ENCODE assay signal across 27 cellular contexts in the genomic region with DNA sequence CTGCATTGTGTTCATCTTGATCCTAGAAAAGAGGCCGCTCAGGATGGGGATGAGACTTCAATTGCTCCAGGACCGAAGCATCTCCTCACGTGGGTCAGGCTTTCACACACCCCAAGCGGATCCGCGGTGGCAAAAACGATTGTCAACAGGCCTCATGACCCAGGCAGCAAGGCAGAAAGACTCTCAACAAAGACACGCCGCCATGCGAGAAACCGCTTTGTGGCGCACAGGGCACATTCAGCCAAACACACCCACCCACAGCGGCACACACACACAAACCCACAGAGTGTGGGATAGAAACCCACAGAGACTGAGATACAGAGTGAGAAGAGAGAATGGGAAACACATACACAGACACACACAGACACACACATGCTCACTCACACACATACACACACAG.
"Had no signal": no experiment of that assay in that cellular context is flagged by ENCODE, and none has a peak within 500 bp of the region (broad histone marks: within the 10 kb centered on the region; RNA-seq: fewer than 3 reads in every experiment).

No MANE protein-coding gene starts in this region.

- DNase-seq: activated CD4-positive, alpha-beta memory T cell treated with anti-CD3 and anti-CD28 coated beads for 36 hours; activated CD4-positive, alpha-beta T cell treated with anti-CD3 and anti-CD28 coated beads for 48 hours; activated effector memory CD4-positive, alpha-beta T cell treated with anti-CD3 and anti-CD28 coated beads, Interleukin-2, amount 50 U/mL, for 16 hours; activated naive CD4-positive, alpha-beta T cell treated with anti-CD3 and anti-CD28 coated beads for 36 hours; activated naive CD8-positive, alpha-beta T cell treated with anti-CD3 and anti-CD28 coated beads for 36 hours; activated T-cell treated with anti-CD3 and anti-CD28 coated beads for 4 hours; body of pancreas; colonic mucosa; effector memory CD8-positive, alpha-beta T cell; foreskin fibroblast; heart right ventricle; left ventricle myocardium inferior; mesendoderm; mucosa of descending colon; retina; stimulated activated CD4-positive, alpha-beta T cell treated with anti-CD3 and anti-CD28 coated beads, Interleukin-15, amount 100 ng/mL, for 24 hours; stimulated activated CD4-positive, alpha-beta T cell treated with anti-CD3 and anti-CD28 coated beads, Interleukin-2, amount 100 ng/mL, for 24 hours; stimulated activated naive B cell treated with anti-CD40 and anti-IgM and Interleukin-4, amounts not matched to agents 10 μg/mL and 1 μg/mL and 100 μg/mL, for 72 hours; stomach; thyroid gland had no signal

- H3K4me1 ChIP-seq: adrenal gland, body of pancreas, colonic mucosa, heart right ventricle, left ventricle myocardium inferior, stomach, thyroid gland had no signal

- H3K36me3 ChIP-seq: adrenal gland, colonic mucosa, heart right ventricle, left ventricle myocardium inferior, stomach, thyroid gland had no signal

- H3K4me3 ChIP-seq: adrenal gland, body of pancreas, colonic mucosa, heart right ventricle, left ventricle myocardium inferior, lung, mucosa of descending colon, smooth muscle cell, stomach, thyroid gland had no signal

- H3K4me3 Mint-ChIP-seq: activated CD4-positive, alpha-beta memory T cell treated with anti-CD3 and anti-CD28 coated beads for 36 hours; activated naive CD4-positive, alpha-beta T cell treated with anti-CD3 and anti-CD28 coated beads for 36 hours; activated naive CD8-positive, alpha-beta T cell treated with anti-CD3 and anti-CD28 coated beads for 36 hours; activated T-helper 1 cell treated with anti-CD3 and anti-CD28 coated beads, Interleukin-12 subunit alpha, Interleukin-12 subunit beta, Interleukin-2, Interleukin-4 antibody, amounts not matched to agents 30 ng/mL and 10 ng/mL and 1 ng/mL, durations not matched to agents 14 hours and 24 hours and 36 hours; effector memory CD8-positive, alpha-beta T cell; nephron; stimulated activated naive B cell treated with anti-CD40 and anti-IgM and Interleukin-4, amounts not matched to agents 10 μg/mL and 1 μg/mL and 100 μg/mL, for 72 hours had no signal

- H3K4me1 Mint-ChIP-seq: activated naive CD8-positive, alpha-beta T cell treated with anti-CD3 and anti-CD28 coated beads for 36 hours; nephron; stimulated activated naive B cell treated with anti-CD40 and anti-IgM and Interleukin-4, amounts not matched to agents 10 μg/mL and 1 μg/mL and 100 μg/mL, for 72 hours had no signal

- ATAC-seq: body of pancreas; effector memory CD8-positive, alpha-beta T cell; heart right ventricle; mucosa of descending colon had no signal

- H3K27me3 Mint-ChIP-seq: activated CD4-positive, alpha-beta memory T cell treated with anti-CD3 and anti-CD28 coated beads for 36 hours; activated naive CD8-positive, alpha-beta T cell treated with anti-CD3 and anti-CD28 coated beads for 36 hours; effector memory CD8-positive, alpha-beta T cell; progenitor cell of endocrine pancreas; stimulated activated naive B cell treated with anti-CD40 and anti-IgM and Interleukin-4, amounts not matched to agents 10 μg/mL and 1 μg/mL and 100 μg/mL, for 72 hours had no signal

- H3K9me3 ChIP-seq: adrenal gland, body of pancreas, colonic mucosa, left ventricle myocardium inferior, thyroid gland had no signal

- H3K27ac ChIP-seq: adrenal gland, body of pancreas, colonic mucosa, heart right ventricle, left ventricle myocardium inferior, stomach, thyroid gland, VCaP had no signal

- H3K27ac Mint-ChIP-seq: activated CD4-positive, alpha-beta memory T cell treated with anti-CD3 and anti-CD28 coated beads for 36 hours; activated naive CD4-positive, alpha-beta T cell treated with anti-CD3 and anti-CD28 coated beads for 36 hours; activated naive CD8-positive, alpha-beta T cell treated with anti-CD3 and anti-CD28 coated beads for 36 hours; activated T-helper 1 cell treated with anti-CD3 and anti-CD28 coated beads, Interleukin-12 subunit alpha, Interleukin-12 subunit beta, Interleukin-2, Interleukin-4 antibody, amounts not matched to agents 30 ng/mL and 10 ng/mL and 1 ng/mL, durations not matched to agents 14 hours and 24 hours and 36 hours; effector memory CD8-positive, alpha-beta T cell; nephron; progenitor cell of endocrine pancreas; stimulated activated naive B cell treated with anti-CD40 and anti-IgM and Interleukin-4, amounts not matched to agents 10 μg/mL and 1 μg/mL and 100 μg/mL, for 72 hours had no signal

- H3K27me3 ChIP-seq: adrenal gland, body of pancreas, colonic mucosa, heart right ventricle, stomach, thyroid gland had no signal

- H3K36me3 Mint-ChIP-seq: activated naive CD8-positive, alpha-beta T cell treated with anti-CD3 and anti-CD28 coated beads for 36 hours had no signal
